18 cellular contexts compared by ENCODE assay signal in the genomic region with DNA sequence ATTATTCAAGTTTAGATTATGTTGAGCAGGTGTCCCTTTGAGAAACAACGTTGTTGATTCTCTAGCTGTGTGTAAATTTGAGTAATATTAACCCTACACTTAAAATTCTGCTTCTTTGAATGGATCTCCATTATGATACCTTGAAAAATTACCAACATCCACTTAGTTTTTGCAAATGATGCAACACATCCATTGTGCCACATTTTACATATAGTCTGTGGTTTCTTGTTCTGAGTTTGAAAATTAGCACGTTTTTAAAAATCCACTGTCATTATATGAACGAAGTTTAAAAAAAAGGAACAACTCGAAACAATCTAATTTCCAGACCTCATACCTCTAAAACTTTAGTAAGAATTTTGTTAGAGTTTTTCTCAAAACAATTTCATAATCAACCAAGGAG.
"Had no signal": no experiment of that assay in that cellular context is flagged by ENCODE, and none has a peak within 500 bp of the region (broad histone marks: within the 10 kb centered on the region; RNA-seq: fewer than 3 reads in every experiment).

No MANE protein-coding gene starts in this region.

- DNase-seq: activated naive CD4-positive, alpha-beta T cell; activated naive CD8-positive, alpha-beta T cell treated with anti-CD3 and anti-CD28 coated beads for 36 hours; activated T-cell treated with anti-CD3 and anti-CD28 coated beads, Interleukin-2, amount 50 U/mL, for 1 hour; amniotic stem cell; cerebellar nuclear complex; hippocampal formation; left lung; naive thymus-derived CD4-positive, alpha-beta T cell; retina; sigmoid colon; stimulated activated CD4-positive, alpha-beta T cell treated with anti-CD3 and anti-CD28 coated beads, Interleukin-4, amount 100 ng/mL, for 1 hour; stimulated activated naive CD4-positive, alpha-beta T cell treated with Interleukin-2 at 50 U/mL for 16 hours; upper lobe of left lung had no signal

- H3K27me3 ChIP-seq: esophagus muscularis mucosa, left lung, sigmoid colon, upper lobe of left lung had no signal

- H3K4me3 ChIP-seq: coronary artery, esophagus muscularis mucosa, left lung, lung, sigmoid colon, thoracic aorta, upper lobe of left lung had no signal

- ATAC-seq: left lung; naive thymus-derived CD4-positive, alpha-beta T cell had no signal

- H3K9me3 ChIP-seq: esophagus muscularis mucosa, left lung, sigmoid colon, thoracic aorta, upper lobe of left lung had no signal

- FAIRE-seq: frontal cortex had no signal

- H3K27ac ChIP-seq: coronary artery, esophagus muscularis mucosa, left lung, sigmoid colon, thoracic aorta, upper lobe of left lung had no signal

- H3K4me1 ChIP-seq: esophagus muscularis mucosa, left lung, sigmoid colon, upper lobe of left lung had no signal
